8 cellular contexts compared by ENCODE assay signal in the genomic region with DNA sequence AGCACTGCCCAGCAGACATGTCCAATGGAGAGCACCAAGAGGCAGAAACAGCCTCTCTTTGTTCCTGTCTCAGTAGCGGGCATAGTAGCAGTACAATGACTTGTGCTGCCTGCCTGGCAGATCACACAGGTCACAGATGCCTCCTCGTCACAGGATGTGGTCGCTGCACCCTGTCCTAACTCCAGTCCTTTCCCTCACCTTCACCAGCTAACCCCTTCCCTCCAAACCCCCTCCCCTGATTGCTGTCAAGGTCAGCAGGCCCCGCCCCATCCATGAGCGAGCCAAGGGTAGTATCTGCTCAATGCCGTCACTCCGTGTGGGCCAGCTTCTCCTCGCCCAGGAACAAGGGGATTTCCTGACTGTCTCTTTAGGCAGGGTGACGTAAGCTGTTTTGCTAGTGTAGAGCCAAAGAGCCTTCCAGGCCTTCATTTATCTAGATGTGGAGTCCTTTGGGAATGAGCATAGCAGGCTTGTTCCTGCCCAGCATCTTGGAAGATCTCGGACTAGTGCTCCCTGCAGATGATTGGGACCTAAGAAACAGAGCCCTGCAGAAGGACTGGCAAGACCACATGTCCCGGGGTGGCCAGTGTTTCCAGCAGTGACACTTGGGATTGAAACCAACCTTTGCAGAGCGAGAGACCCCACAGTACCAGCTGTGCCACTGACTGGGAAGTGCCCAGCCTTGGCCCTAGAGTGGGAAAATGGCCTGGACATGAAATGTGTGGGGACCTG.
DNase-seq lines count a peak whose midpoint lies in the region; ATAC-seq and TF ChIP-seq lines count a peak whose summit lies in the region.

No MANE protein-coding gene starts in this region.

- no peaks in the 10 kb centered on the region for H3K9me3 Mint-ChIP-seq in dendritic cell treated with granulocyte-macrophage colony-stimulating factor and Interleukin-4, amounts not matched to agents 40 ng/mL and 50 ng/mL, for 4 days
- H3K9me3 Mint-ChIP-seq in neural crest cell, result no peaks in the 10 kb centered on the region

- intact Hi-C loops in dendritic cell treated with granulocyte-macrophage colony-stimulating factor and Interleukin-4, amounts not matched to agents 40 ng/mL and 50 ng/mL, for 4 days (cut with micrococcal nuclease), result loop anchor here (5.0 kb wide), 1 partner anchor 35 kb away; no protein-coding TSS in a partner anchor

- H3K27ac Mint-ChIP-seq in dendritic cell treated with granulocyte-macrophage colony-stimulating factor and Interleukin-4, amounts not matched to agents 40 ng/mL and 50 ng/mL, for 4 days, result peak overlapping the region; percentile 76
- peak overlapping the region; percentile 64 for H3K27ac Mint-ChIP-seq in neural crest cell (ENCODE audit: unreplicated experiment)

- TF ChIP-seq CTCF in neural crest cell (conservative IDR thresholded peaks at IDR 0.05), result no peak

- peak; percentile 80 for DNase-seq in Ammon's horn (ENCODE audit: low spot score)
- peak; percentile 38 for DNase-seq in HK-2 (ENCODE audit: unreplicated experiment)
- DNase-seq in activated CD4-positive, alpha-beta T cell treated with anti-CD3 and anti-CD28 coated beads, Interleukin-2, amount 50 U/mL, for 48 hours, result peak; percentile 70 to 77
- DNase-seq in neural crest cell (ENCODE audit: low read depth, low spot score), result no peak
- peak; percentile 71 for DNase-seq in superior temporal gyrus (ENCODE audit: extremely low spot score)
- no peak for DNase-seq in islet precursor cell

- H3K4me1 Mint-ChIP-seq in dendritic cell treated with granulocyte-macrophage colony-stimulating factor and Interleukin-4, amounts not matched to agents 40 ng/mL and 50 ng/mL, for 4 days (ENCODE audit: low read depth), result peaks cover 78% of the 10 kb centered on the region
- peaks cover 36% of the 10 kb centered on the region for H3K4me1 Mint-ChIP-seq in neural crest cell

- H3K36me3 Mint-ChIP-seq in dendritic cell treated with granulocyte-macrophage colony-stimulating factor and Interleukin-4, amounts not matched to agents 40 ng/mL and 50 ng/mL, for 4 days (ENCODE audit: low read depth), result no peaks in the 10 kb centered on the region
- no peaks in the 10 kb centered on the region for H3K36me3 Mint-ChIP-seq in neural crest cell (ENCODE audit: low read depth)

- peak overlapping the region; percentile 13 for H3K4me3 Mint-ChIP-seq in dendritic cell treated with granulocyte-macrophage colony-stimulating factor and Interleukin-4, amounts not matched to agents 40 ng/mL and 50 ng/mL, for 4 days
- H3K4me3 Mint-ChIP-seq in neural crest cell, result no peak overlapping the region

- peaks cover 71% of the 10 kb centered on the region for H3K27me3 Mint-ChIP-seq in dendritic cell treated with granulocyte-macrophage colony-stimulating factor and Interleukin-4, amounts not matched to agents 40 ng/mL and 50 ng/mL, for 4 days
- peaks cover 23% of the 10 kb centered on the region for H3K27me3 Mint-ChIP-seq in neural crest cell (ENCODE audit: low read depth)

- ATAC-seq in HG02623 (IDR thresholded peaks at IDR 0.05; ENCODE audit: unreplicated experiment), result no peak

Comparison
In these comparisons a context has a peak if more than half of its experiments do, and no peak if none do; other contexts are left out.
1. DNase-seq: peak in Ammon's horn (single experiment), HK-2 (single experiment), activated CD4-positive, alpha-beta T cell treated with anti-CD3 and anti-CD28 coated beads, Interleukin-2, amount 50 U/mL, for 48 hours (2 of 2) and superior temporal gyrus (single experiment); none in neural crest cell (single experiment) and islet precursor cell (single experiment).